In genomic region chr22:17476838-17477237, GRCh38 we compare ENCODE assay signal across 16 cellular contexts.
DNase-seq lines count a peak whose midpoint lies in the region; ATAC-seq, FAIRE-seq and TF ChIP-seq lines count a peak whose summit lies in the region.
"Had no signal": no experiment of that assay in that cellular context is flagged by ENCODE, and none has a peak within 500 bp of the region (broad histone marks: within the 10 kb centered on the region; RNA-seq: fewer than 3 reads in every experiment).

No MANE protein-coding gene starts in this region.

- CTCF ChIA-PET in activated CD8-positive, alpha-beta T cell treated with anti-CD3 and anti-CD28 coated beads for 36 hours (lab: Charles Lee) = no interaction called here

- TF ChIP-seq CTCF in right atrium auricular region (IDR thresholded peaks at IDR 0.05) (no peak), astrocyte (IDR thresholded peaks at IDR 0.05; ENCODE audit: insufficient read depth, low read depth, low read length) (no peak)
- TF ChIP-seq CTCF in activated CD8-positive, alpha-beta T cell treated with anti-CD3 and anti-CD28 coated beads for 36 hours (IDR thresholded peaks at IDR 0.05) = no peak

- H3K36me3 ChIP-seq in right atrium auricular region (no peaks in the 10 kb centered on the region), astrocyte (ENCODE audit: insufficient read depth, low read length) (no peaks in the 10 kb centered on the region)

- FAIRE-seq in astrocyte (lab: Jason Lieb, UNC) = no peak

- DNase-seq in right atrium auricular region (ENCODE audit: low spot score) (no peak), left cardiac atrium (no peak), astrocyte (ENCODE audit: low read depth) (no peak), right cardiac atrium (no peak), HUDEP-2 (lab: John Stamatoyannopoulos, UW; ENCODE audit: unreplicated experiment in 76 of 76) (no peak)
- no peak for DNase-seq in effector CD8-positive, alpha-beta T cell (lab: John Stamatoyannopoulos, UW)
- no peak for DNase-seq in activated CD8-positive, alpha-beta T cell treated with anti-CD3 and anti-CD28 coated beads for 36 hours
- DNase-seq: DMS153; NCI-H187; stimulated activated CD4-positive, alpha-beta T cell treated with anti-CD3 and anti-CD28 coated beads, Interleukin-4, amount 100 ng/mL, for 1 hour had no signal

- H3K27me3 ChIP-seq in right atrium auricular region (no peaks in the 10 kb centered on the region), astrocyte (ENCODE audit: insufficient read depth, low read length) (no peaks in the 10 kb centered on the region), right cardiac atrium (ENCODE audit: control insufficient read depth, insufficient read depth) (no peaks in the 10 kb centered on the region)

- peaks cover 0 to 9% of the 10 kb centered on the region in 2 donors for H3K4me1 ChIP-seq in right atrium auricular region
- no peaks in the 10 kb centered on the region for H3K4me1 ChIP-seq in astrocyte (ENCODE audit: insufficient read depth, low read length)
- H3K4me1 ChIP-seq in right cardiac atrium (ENCODE audit: control insufficient read depth, insufficient read depth, low read length) = peaks cover 3% of the 10 kb centered on the region

- peaks cover 19% of the 10 kb centered on the region for H3K4me1 Mint-ChIP-seq in astrocyte (ENCODE audit: low read depth, unreplicated experiment)
- H3K4me1 Mint-ChIP-seq in activated CD8-positive, alpha-beta T cell treated with anti-CD3 and anti-CD28 coated beads for 36 hours (ENCODE audit: low read depth) = no peaks in the 10 kb centered on the region
- H3K4me1 Mint-ChIP-seq: stimulated activated memory B cell treated with anti-CD40 and anti-IgM and Interleukin-4, amounts not matched to agents 10 μg/mL and 1 μg/mL and 100 μg/mL, for 72 hours had no signal

- peak overlapping the region in 1 of 2 donors; percentile 23 for H3K4me3 ChIP-seq in right atrium auricular region
- no peak overlapping the region for H3K4me3 ChIP-seq in astrocyte (ENCODE audit: insufficient read depth, low read depth, low read length)
- peak overlapping the region; percentile 41 for H3K4me3 ChIP-seq in right cardiac atrium (ENCODE audit: low read length)

- H3K27ac ChIP-seq in right atrium auricular region = peak overlapping the region; percentile 21 to 54
- no peak overlapping the region for H3K27ac ChIP-seq in astrocyte (ENCODE audit: low read depth, low read length)
- no peak overlapping the region for H3K27ac ChIP-seq in right cardiac atrium (ENCODE audit: low read length)

- WGBS in right cardiac atrium = 61% methylated on average over 5 of the region's 5 CpGs

- no peak overlapping the region for H3K4me3 Mint-ChIP-seq in astrocyte (ENCODE audit: unreplicated experiment)
- no peak overlapping the region for H3K4me3 Mint-ChIP-seq in activated CD8-positive, alpha-beta T cell treated with anti-CD3 and anti-CD28 coated beads for 36 hours
- H3K4me3 Mint-ChIP-seq: activated naive CD8-positive, alpha-beta T cell; IgD-negative memory B cell; stimulated activated memory B cell treated with anti-CD40 and anti-IgM and Interleukin-4, amounts not matched to agents 10 μg/mL and 1 μg/mL and 100 μg/mL, for 72 hours had no signal

- H3K27ac Mint-ChIP-seq in astrocyte (ENCODE audit: unreplicated experiment) = peak overlapping the region; percentile 8
- no peak overlapping the region for H3K27ac Mint-ChIP-seq in activated CD8-positive, alpha-beta T cell treated with anti-CD3 and anti-CD28 coated beads for 36 hours
- H3K27ac Mint-ChIP-seq: activated naive CD8-positive, alpha-beta T cell; stimulated activated memory B cell treated with anti-CD40 and anti-IgM and Interleukin-4, amounts not matched to agents 10 μg/mL and 1 μg/mL and 100 μg/mL, for 72 hours had no signal

- H3K27me3 Mint-ChIP-seq in astrocyte (ENCODE audit: low read depth, unreplicated experiment) = no peaks in the 10 kb centered on the region
- peaks cover 20% of the 10 kb centered on the region for H3K27me3 Mint-ChIP-seq in activated CD8-positive, alpha-beta T cell treated with anti-CD3 and anti-CD28 coated beads for 36 hours

- H2AFZ ChIP-seq in astrocyte (ENCODE audit: low read depth, low read length) = no peak overlapping the region

- POLR2A ChIA-PET in activated CD8-positive, alpha-beta T cell treated with anti-CD3 and anti-CD28 coated beads for 36 hours (lab: Charles Lee) = interaction anchor here (0.6 to 1.0 kb wide), 2 partner anchors 10 to 331 kb away, joined by 3 read pairs; no protein-coding TSS in a partner anchor

- H3K9me3 ChIP-seq in right atrium auricular region = no peaks in the 10 kb centered on the region
- no peaks in the 10 kb centered on the region for H3K9me3 ChIP-seq in astrocyte (ENCODE audit: insufficient read depth, low read depth, low read length)
- H3K9me3 ChIP-seq in right cardiac atrium (ENCODE audit: control insufficient read depth, low read length) = no peaks in the 10 kb centered on the region

- no peak overlapping the region for H3K9ac ChIP-seq in astrocyte (ENCODE audit: low read length)

- no peaks in the 10 kb centered on the region for H4K20me1 ChIP-seq in astrocyte (ENCODE audit: insufficient read depth, low read length)

- intact Hi-C loops in left cardiac atrium (cut with DNase I) (no loop called here), right cardiac atrium (cut with DNase I) (loop anchor here in 1 of 4 donors (5.0 kb wide), 1 partner anchor 50 kb away; no protein-coding TSS in a partner anchor)
- intact Hi-C loops in activated CD8-positive, alpha-beta T cell treated with anti-CD3 and anti-CD28 coated beads for 36 hours (cut with micrococcal nuclease) = no loop called here

- no peaks in the 10 kb centered on the region for H3K9me3 Mint-ChIP-seq in astrocyte (ENCODE audit: unreplicated experiment)
- H3K9me3 Mint-ChIP-seq in activated CD8-positive, alpha-beta T cell treated with anti-CD3 and anti-CD28 coated beads for 36 hours = no peaks in the 10 kb centered on the region
- H3K9me3 Mint-ChIP-seq: IgD-negative memory B cell; stimulated activated memory B cell treated with anti-CD40 and anti-IgM and Interleukin-4, amounts not matched to agents 10 μg/mL and 1 μg/mL and 100 μg/mL, for 72 hours had no signal

- H3K79me2 ChIP-seq in astrocyte (ENCODE audit: insufficient read depth, low read length) = no peaks in the 10 kb centered on the region

- H3K4me2 ChIP-seq in astrocyte (ENCODE audit: low read length) = peak overlapping the region; percentile 53

- ATAC-seq in left cardiac atrium = no peak
- no peak for ATAC-seq in right cardiac atrium
- ATAC-seq in HG02759 (IDR thresholded peaks at IDR 0.05; ENCODE audit: unreplicated experiment) = no peak
- ATAC-seq in activated CD8-positive, alpha-beta T cell treated with anti-CD3 and anti-CD28 coated beads for 36 hours = no peak
- ATAC-seq: activated CD4-positive, CD25-positive, alpha-beta regulatory T cell treated with anti-CD3 and anti-CD28 coated beads, Interleukin-2, amount 50 U/mL, for 24 hours; SK-N-SH treated with all-trans-retinoic acid at 6 μM for 48 hours; stimulated activated memory B cell treated with anti-CD40 and anti-IgM and Interleukin-4, amounts not matched to agents 10 μg/mL and 1 μg/mL and 100 μg/mL, for 72 hours had no signal

- H3K36me3 Mint-ChIP-seq in astrocyte (ENCODE audit: low read depth, unreplicated experiment) = peaks cover 11% of the 10 kb centered on the region
- no peaks in the 10 kb centered on the region for H3K36me3 Mint-ChIP-seq in activated CD8-positive, alpha-beta T cell treated with anti-CD3 and anti-CD28 coated beads for 36 hours (ENCODE audit: low read depth)
- H3K36me3 Mint-ChIP-seq: activated naive CD8-positive, alpha-beta T cell; IgD-negative memory B cell; stimulated activated memory B cell treated with anti-CD40 and anti-IgM and Interleukin-4, amounts not matched to agents 10 μg/mL and 1 μg/mL and 100 μg/mL, for 72 hours had no signal

Comparison
In these comparisons a context has a peak if more than half of its experiments do, and no peak if none do; other contexts are left out.
1. H3K27ac ChIP-seq: peak in right atrium auricular region (2 of 2); none in astrocyte (single experiment) and right cardiac atrium (single experiment).